Comparison of ENCODE assay signal across 15 cellular contexts in the genomic region with DNA sequence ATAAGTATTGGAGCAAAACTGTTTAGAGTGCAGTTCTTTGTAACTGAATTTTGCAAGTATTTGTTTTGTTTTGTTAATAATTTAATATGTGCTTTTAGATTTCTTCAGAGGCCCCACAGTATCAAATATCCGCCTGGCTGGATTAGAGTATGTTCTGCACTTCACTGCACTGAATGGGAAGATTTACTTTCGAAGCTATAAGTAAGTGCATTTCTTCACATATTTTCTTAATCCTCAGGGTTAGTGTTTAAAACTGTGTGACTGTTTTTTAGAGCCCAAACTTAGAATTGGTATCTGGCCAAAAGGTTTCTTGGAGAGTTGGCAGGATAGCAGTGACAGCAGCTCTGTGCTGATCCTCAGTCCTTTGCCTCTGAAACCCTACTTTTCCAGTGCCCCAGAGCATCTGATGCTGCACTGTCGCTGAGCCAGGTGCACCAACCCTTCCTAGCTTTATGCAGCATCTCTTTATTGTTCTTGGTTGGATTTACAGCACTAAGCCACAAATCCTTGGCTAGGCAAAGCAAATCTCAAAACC.
"Had no signal": no experiment of that assay in that cellular context is flagged by ENCODE, and none has a peak within 500 bp of the region (broad histone marks: within the 10 kb centered on the region; RNA-seq: fewer than 3 reads in every experiment).

No MANE protein-coding gene starts in this region.

- H3K9ac ChIP-seq: SK-N-SH had no signal

- H3K9me3 ChIP-seq: body of pancreas, SK-N-SH, vagina had no signal

- H3K4me1 ChIP-seq: vagina had no signal

- H3K4me3 ChIP-seq: body of pancreas, skin epidermis, vagina had no signal

- DNase-seq: activated CD4-positive, alpha-beta T cell treated with anti-CD3 and anti-CD28 coated beads for 36 hours; activated CD4-positive, alpha-beta T cell treated with anti-CD3 and anti-CD28 coated beads, Interleukin-2, amount 50 U/mL, for 48 hours; activated T-cell treated with anti-CD3 and anti-CD28 coated beads for 4 hours; amniotic stem cell; body of pancreas; caudate nucleus; nephron progenitor cell; nucleus accumbens; SK-N-SH; stimulated activated CD4-positive, alpha-beta T cell treated with anti-CD3 and anti-CD28 coated beads, Interleukin-15, amount 100 ng/mL, for 24 hours; stimulated activated CD4-positive, alpha-beta T cell treated with anti-CD3 and anti-CD28 coated beads, Interleukin-2, amount 100 ng/mL, for 48 hours; trophoblast cell had no signal

- H3K27me3 ChIP-seq: body of pancreas, vagina had no signal

- H3K4me2 ChIP-seq: SK-N-SH had no signal

- ATAC-seq: activated CD4-positive, alpha-beta T cell treated with anti-CD3 and anti-CD28 coated beads for 36 hours; body of pancreas; WTC11 had no signal

- H3K27ac ChIP-seq: skin epidermis, vagina had no signal
